16 cellular contexts compared by ENCODE assay signal in genomic region chr17:42413464-42414040, GRCh38. TPM values are rescaled to one million over a fixed set of nuclear protein-coding genes. Genes with fewer than 3 reads are reported as not detected.
DNase-seq lines count a peak whose midpoint lies in the region; ATAC-seq and TF ChIP-seq lines count a peak whose summit lies in the region.
"Had no signal": no experiment of that assay in that cellular context is flagged by ENCODE, and none has a peak within 500 bp of the region (broad histone marks: within the 10 kb centered on the region; RNA-seq: fewer than 3 reads in every experiment).

No MANE protein-coding gene starts in this region.

- ATAC-seq in RWPE2 (ENCODE audit: low read depth), result no peak
- no peak for ATAC-seq in GM19328 (IDR thresholded peaks at IDR 0.05; ENCODE audit: unreplicated experiment)
- ATAC-seq in GM21825 (IDR thresholded peaks at IDR 0.05; ENCODE audit: unreplicated experiment), result no peak
- ATAC-seq: activated CD8-positive, alpha-beta T cell treated with anti-CD3 and anti-CD28 coated beads, Interleukin-2, amount 10 ng/mL, durations not matched to agents 7 days and 5 days; activated T-cell treated with anti-CD3 and anti-CD28 coated beads, Interleukin-2, amount 50 U/mL, for 72 hours; naive thymus-derived CD8-positive, alpha-beta T cell had no signal

- no peak for DNase-seq in RWPE2 (ENCODE audit: low spot score)
- DNase-seq in mesenchymal stem cell, result no peak
- DNase-seq in tibial artery, result no peak
- DNase-seq in AML-193 (lab: John Stamatoyannopoulos, UW), result no peak
- no peak for DNase-seq in activated gamma-delta T cell (lab: John Stamatoyannopoulos, UW)
- DNase-seq: activated CD8-positive, alpha-beta T cell treated with anti-CD3 and anti-CD28 coated beads, Interleukin-2, amount 10 ng/mL, durations not matched to agents 7 days and 5 days; activated T-cell treated with anti-CD3 and anti-CD28 coated beads, Interleukin-2, amount 50 U/mL, for 72 hours; caudate nucleus; DMS153; effector memory CD4-positive, alpha-beta T cell; naive thymus-derived CD8-positive, alpha-beta T cell; NCI-H2029; NCI-H526 had no signal

- H3K36me3 ChIP-seq in RWPE2 (ENCODE audit: low read depth), result peaks cover 34% of the 10 kb centered on the region
- H3K36me3 ChIP-seq in esophagus (ENCODE audit: control insufficient read depth in 2 of 2, insufficient read depth in 2 of 2, low read length in 1 of 2), result no peaks in the 10 kb centered on the region
- H3K36me3 ChIP-seq in mesenchymal stem cell (ENCODE audit: control insufficient read depth in 1 of 2, insufficient read depth in 2 of 2, low read depth in 1 of 2, low read length in 2 of 2), result peaks cover 13 to 24% of the 10 kb centered on the region in 2 experiments
- no peaks in the 10 kb centered on the region for H3K36me3 ChIP-seq in tibial artery

- H3K27me3 ChIP-seq in RWPE2 (ENCODE audit: insufficient read depth, poor library complexity, severe bottlenecking) (no peaks in the 10 kb centered on the region), esophagus (ENCODE audit: control insufficient read depth in 1 of 2, insufficient read depth in 2 of 2, low read length in 2 of 2) (no peaks in the 10 kb centered on the region), mesenchymal stem cell (ENCODE audit: control insufficient read depth in 1 of 2, insufficient read depth in 1 of 2, low read length in 2 of 2) (no peaks in the 10 kb centered on the region), tibial artery (no peaks in the 10 kb centered on the region)

- H3K79me1 ChIP-seq in mesenchymal stem cell (replicated peaks; ENCODE audit: low read length, poor library complexity, severe bottlenecking), result peaks cover 4% of the 10 kb centered on the region

- H4K91ac ChIP-seq in mesenchymal stem cell (ENCODE audit: low read length), result no peak overlapping the region

- H2BK12ac ChIP-seq in mesenchymal stem cell (ENCODE audit: low read length in 2 of 2), result no peak overlapping the region

- H3K23ac ChIP-seq in mesenchymal stem cell (ENCODE audit: low read length in 2 of 2), result no peak overlapping the region

- H2AFZ ChIP-seq in mesenchymal stem cell (ENCODE audit: low read depth, low read length), result no peak overlapping the region

- H2BK5ac ChIP-seq in mesenchymal stem cell (ENCODE audit: low read depth, low read length, poor library complexity, severe bottlenecking), result no peak overlapping the region

- intact Hi-C loops in tibial artery (cut with DNase I; ENCODE audit: low total_unique reads), result no loop called here

- H2AK5ac ChIP-seq in mesenchymal stem cell (ENCODE audit: low read length, severe bottlenecking), result no peak overlapping the region

- no peak overlapping the region for H3K18ac ChIP-seq in mesenchymal stem cell (ENCODE audit: low read depth in 1 of 2, low read length in 2 of 2)

- H3K4me1 ChIP-seq in RWPE2 (ENCODE audit: insufficient read depth, poor library complexity, severe bottlenecking) (peaks cover 27% of the 10 kb centered on the region), esophagus (ENCODE audit: control insufficient read depth in 2 of 2, insufficient read depth in 2 of 2, low read length in 1 of 2) (peaks cover 0 to 26% of the 10 kb centered on the region in 2 donors), mesenchymal stem cell (ENCODE audit: control insufficient read depth, insufficient read depth, low read depth, low read length) (peaks cover 25% of the 10 kb centered on the region), tibial artery (peaks cover 12 to 100% (median 88%) of the 10 kb centered on the region in 4 donors)

- TF ChIP-seq CTCF in RWPE2 (IDR thresholded peaks at IDR 0.05; ENCODE audit: poor library complexity, severe bottlenecking), result no peak
- TF ChIP-seq CTCF in tibial artery (IDR thresholded peaks at IDR 0.05), result no peak

- H3K9me3 ChIP-seq in RWPE2 (ENCODE audit: severe bottlenecking) (no peaks in the 10 kb centered on the region), esophagus (ENCODE audit: control insufficient read depth in 2 of 2, insufficient read depth in 1 of 2, low read depth in 1 of 2, low read length in 1 of 2) (no peaks in the 10 kb centered on the region), mesenchymal stem cell (ENCODE audit: control insufficient read depth, low read length) (no peaks in the 10 kb centered on the region), tibial artery (no peaks in the 10 kb centered on the region)

- peak overlapping the region; percentile 94 for H3K27ac ChIP-seq in RWPE2 (ENCODE audit: poor library complexity, severe bottlenecking)
- peak overlapping the region; percentile 31 to 54 for H3K27ac ChIP-seq in esophagus (ENCODE audit: low read depth in 2 of 2, low read length in 1 of 2)
- no peak overlapping the region for H3K27ac ChIP-seq in mesenchymal stem cell (ENCODE audit: low read length, poor library complexity, severe bottlenecking)
- peak overlapping the region; percentile 98 to 100 for H3K27ac ChIP-seq in tibial artery

- H3K9ac ChIP-seq in mesenchymal stem cell (ENCODE audit: low read length), result peak overlapping the region; percentile 22

- WGBS in esophagus, 2 donors, result 38 to 47% methylated on average over 3 of the region's 3 CpGs
- WGBS in mesenchymal stem cell, result 100% methylated on average over 2 of the region's 3 CpGs

- H4K8ac ChIP-seq in mesenchymal stem cell (ENCODE audit: low read length), result no peak overlapping the region

- H2BK15ac ChIP-seq in mesenchymal stem cell (ENCODE audit: low read depth, poor library complexity, severe bottlenecking), result no peak overlapping the region

- no peak overlapping the region for H3K4me2 ChIP-seq in mesenchymal stem cell (ENCODE audit: low read length, poor library complexity, severe bottlenecking)

- H2BK120ac ChIP-seq in mesenchymal stem cell (ENCODE audit: low read depth, low read length), result no peak overlapping the region

- no peak overlapping the region for H3K4ac ChIP-seq in mesenchymal stem cell (ENCODE audit: low read depth in 1 of 2, low read length in 2 of 2)

- no peak overlapping the region for H3K14ac ChIP-seq in mesenchymal stem cell (ENCODE audit: low read length in 2 of 2)

- no peak overlapping the region for H3K4me3 ChIP-seq in RWPE2 (ENCODE audit: severe bottlenecking)
- H3K4me3 ChIP-seq in esophagus (ENCODE audit: low read depth in 1 of 2, low read length in 2 of 2), result no peak overlapping the region
- no peak overlapping the region for H3K4me3 ChIP-seq in mesenchymal stem cell (ENCODE audit: insufficient read depth in 1 of 2, low read depth in 1 of 2, low read length in 2 of 2)
- H3K4me3 ChIP-seq in tibial artery, result no peak overlapping the region

RNA-seq across cellular contexts. Expression of gene CAVIN1, which starts 9.5 kb away (rescaled TPM):
- polyA plus RNA-seq in esophagus, result 10 to 100 TPM; 40.0 to 60.4 TPM
- polyA plus RNA-seq in mesenchymal stem cell (2013, experiment 1 of 2), result 168 TPM
- 165 TPM for polyA plus RNA-seq in mesenchymal stem cell (2013, experiment 2 of 2)

RNA-seq across cellular contexts. Expression of gene STAT3, which starts 25.3 kb away (rescaled TPM):
- polyA plus RNA-seq in esophagus, result 10 to 100 TPM; 30.8 to 64.2 TPM
- polyA plus RNA-seq in mesenchymal stem cell (2013, experiment 1 of 2), result 67.6 TPM
- 66.8 TPM for polyA plus RNA-seq in mesenchymal stem cell (2013, experiment 2 of 2)

RNA-seq across cellular contexts. Expression of gene ATP6V0A1, which starts 45.1 kb away (rescaled TPM):
- 10 to 100 TPM; 27.0 to 27.5 TPM for polyA plus RNA-seq in esophagus
- 39.0 TPM for polyA plus RNA-seq in mesenchymal stem cell (2013, experiment 1 of 2)
- polyA plus RNA-seq in mesenchymal stem cell (2013, experiment 2 of 2), result 40.2 TPM
